ENCODE assay signal across 19 cellular contexts in genomic region chr22:25105817-25106650, GRCh38.
"Had no signal": no experiment of that assay in that cellular context is flagged by ENCODE, and none has a peak within 500 bp of the region (broad histone marks: within the 10 kb centered on the region; RNA-seq: fewer than 3 reads in every experiment).

No MANE protein-coding gene starts in this region.

- H3K27ac Mint-ChIP-seq: activated CD4-positive, alpha-beta memory T cell treated with anti-CD3 and anti-CD28 coated beads, Interleukin-2, amount 10 ng/mL, durations not matched to agents 7 days and 5 days; activated CD8-positive, alpha-beta memory T cell treated with anti-CD3 and anti-CD28 coated beads, Interleukin-2, amount 10 ng/mL, durations not matched to agents 7 days and 5 days; activated naive CD4-positive, alpha-beta T cell treated with anti-CD3 and anti-CD28 coated beads, Interleukin-2, amount 10 ng/mL, durations not matched to agents 7 days and 5 days; nephron; type B pancreatic cell had no signal

- ATAC-seq: activated CD8-positive, alpha-beta memory T cell treated with anti-CD3 and anti-CD28 coated beads, Interleukin-2, amount 10 ng/mL, durations not matched to agents 7 days and 5 days; activated T-cell treated with anti-CD3 and anti-CD28 coated beads, Interleukin-2, amount 50 U/mL, for 4 hours; left colon; lower lobe of right lung had no signal

- H3K4me3 ChIP-seq: breast epithelium, lower lobe of right lung, SK-N-MC had no signal

- H3K27me3 ChIP-seq: breast epithelium had no signal

- H3K27me3 Mint-ChIP-seq: activated CD4-positive, alpha-beta memory T cell treated with anti-CD3 and anti-CD28 coated beads, Interleukin-2, amount 10 ng/mL, durations not matched to agents 7 days and 5 days; activated CD8-positive, alpha-beta memory T cell treated with anti-CD3 and anti-CD28 coated beads, Interleukin-2, amount 10 ng/mL, durations not matched to agents 7 days and 5 days; type B pancreatic cell had no signal

- H3K9me3 ChIP-seq: breast epithelium, lower lobe of right lung had no signal

- H3K36me3 ChIP-seq: breast epithelium, lower lobe of right lung had no signal

- H3K27ac ChIP-seq: breast epithelium, lower lobe of right lung, SK-N-MC had no signal

- H3K9me3 Mint-ChIP-seq: activated CD4-positive, alpha-beta memory T cell treated with anti-CD3 and anti-CD28 coated beads, Interleukin-2, amount 10 ng/mL, durations not matched to agents 7 days and 5 days; activated T-cell treated with anti-CD3 and anti-CD28 coated beads, Interleukin-2, amount 50 U/mL, for 4 hours; nephron; type B pancreatic cell had no signal

- H3K36me3 Mint-ChIP-seq: activated CD8-positive, alpha-beta memory T cell treated with anti-CD3 and anti-CD28 coated beads, Interleukin-2, amount 10 ng/mL, durations not matched to agents 7 days and 5 days; type B pancreatic cell had no signal

- DNase-seq: activated CD4-positive, alpha-beta memory T cell treated with anti-CD3 and anti-CD28 coated beads, Interleukin-2, amount 10 ng/mL, durations not matched to agents 7 days and 5 days; activated CD4-positive, alpha-beta T cell treated with anti-CD3 and anti-CD28 coated beads for 4 hours; activated CD8-positive, alpha-beta memory T cell treated with anti-CD3 and anti-CD28 coated beads, Interleukin-2, amount 10 ng/mL, durations not matched to agents 7 days and 5 days; activated effector memory CD4-positive, alpha-beta T cell treated with Interleukin-2 at 50 U/mL for 16 hours; activated naive CD4-positive, alpha-beta T cell treated with anti-CD3 and anti-CD28 coated beads, Interleukin-2, amount 10 ng/mL, durations not matched to agents 7 days and 5 days; activated T-cell treated with anti-CD3 and anti-CD28 coated beads, Interleukin-2, amount 50 U/mL, for 4 hours; cerebellar nuclear complex; effector memory CD4-positive, alpha-beta T cell; foreskin fibroblast; glutamatergic neuron; hippocampal formation; left colon; lower lobe of right lung; retina; stimulated activated naive CD4-positive, alpha-beta T cell treated with Interleukin-2 at 50 U/mL for 16 hours had no signal

- H3K4me3 Mint-ChIP-seq: activated CD4-positive, alpha-beta memory T cell treated with anti-CD3 and anti-CD28 coated beads, Interleukin-2, amount 10 ng/mL, durations not matched to agents 7 days and 5 days; activated CD8-positive, alpha-beta memory T cell treated with anti-CD3 and anti-CD28 coated beads, Interleukin-2, amount 10 ng/mL, durations not matched to agents 7 days and 5 days; activated naive CD4-positive, alpha-beta T cell treated with anti-CD3 and anti-CD28 coated beads, Interleukin-2, amount 10 ng/mL, durations not matched to agents 7 days and 5 days; activated T-cell treated with anti-CD3 and anti-CD28 coated beads, Interleukin-2, amount 50 U/mL, for 4 hours; nephron; type B pancreatic cell had no signal

- H3K4me1 ChIP-seq: breast epithelium had no signal
